In the genomic region with DNA sequence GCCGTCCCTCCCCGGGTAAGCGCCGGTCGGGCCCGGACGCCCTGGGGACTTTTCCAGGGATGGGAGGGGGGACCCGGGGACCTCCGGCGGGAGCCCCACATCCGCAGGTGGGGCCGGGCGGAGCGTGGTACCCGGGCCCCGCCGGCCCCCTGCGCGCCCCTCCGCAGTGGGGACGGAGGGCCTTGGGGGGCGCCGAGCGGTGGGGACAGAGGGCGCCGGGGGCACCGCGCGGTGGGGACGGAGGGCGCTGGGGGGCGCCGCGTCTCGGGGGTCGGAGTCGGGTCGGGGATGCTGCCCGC, we compare ENCODE assay signal across 9 cellular contexts. TPM values are rescaled to one million over a fixed set of nuclear protein-coding genes. Genes with fewer than 3 reads are reported as not detected.
DNase-seq lines count a peak whose midpoint lies in the region; ATAC-seq and TF ChIP-seq lines count a peak whose summit lies in the region.
"Had no signal": no experiment of that assay in that cellular context is flagged by ENCODE, and none has a peak within 500 bp of the region (broad histone marks: within the 10 kb centered on the region; RNA-seq: fewer than 3 reads in every experiment).

No MANE protein-coding gene starts in this region.

- H3K27me3 ChIP-seq in left lung (peaks cover 0 to 53% of the 10 kb centered on the region in 2 donors), uterus (no peaks in the 10 kb centered on the region)

- H3K27ac Mint-ChIP-seq in activated T-cell treated with anti-CD3 and anti-CD28 coated beads, Interleukin-2, amount 50 U/mL, for 72 hours, result no peak overlapping the region
- no peak overlapping the region for H3K27ac Mint-ChIP-seq in activated T-helper 17 cell treated with anti-CD3 and anti-CD28 coated beads, Interleukin-2, amount 50 U/mL, for 72 hours
- H3K27ac Mint-ChIP-seq: activated naive CD4-positive, alpha-beta T cell treated with anti-CD3 and anti-CD28 coated beads, Interleukin-2, amount 50 U/mL, for 24 hours had no signal

- TF ChIP-seq CTCF in left lung (IDR thresholded peaks at IDR 0.05) (no peak), uterus (IDR thresholded peaks at IDR 0.05) (peak in 1 of 4 experiments; percentile 3)

- peak overlapping the region; percentile 63 to 76 for H3K4me3 ChIP-seq in left lung
- H3K4me3 ChIP-seq in uterus, result peak overlapping the region; percentile 48 to 81

- H3K27me3 Mint-ChIP-seq in activated T-cell treated with anti-CD3 and anti-CD28 coated beads, Interleukin-2, amount 50 U/mL, for 72 hours (ENCODE audit: low read depth), result peaks cover 65% of the 10 kb centered on the region
- peaks cover 4% of the 10 kb centered on the region for H3K27me3 Mint-ChIP-seq in activated T-helper 17 cell treated with anti-CD3 and anti-CD28 coated beads, Interleukin-2, amount 50 U/mL, for 72 hours

- H3K36me3 Mint-ChIP-seq in activated T-cell treated with anti-CD3 and anti-CD28 coated beads, Interleukin-2, amount 50 U/mL, for 72 hours (ENCODE audit: insufficient read depth in 2 of 2), result peaks cover 0 to 2% of the 10 kb centered on the region in 2 donors
- peaks cover 10% of the 10 kb centered on the region for H3K36me3 Mint-ChIP-seq in activated T-helper 17 cell treated with anti-CD3 and anti-CD28 coated beads, Interleukin-2, amount 50 U/mL, for 72 hours (ENCODE audit: low read depth)
- H3K36me3 Mint-ChIP-seq: activated naive CD4-positive, alpha-beta T cell treated with anti-CD3 and anti-CD28 coated beads, Interleukin-2, amount 50 U/mL, for 24 hours had no signal

- intact Hi-C loops in left lung (cut with DNase I), result no loop called here
- intact Hi-C loops in uterus (cut with DNase I; ENCODE audit: low total_unique reads), result no loop called here

- TF ChIP-seq POLR2A in uterus (IDR thresholded peaks at IDR 0.05), result no peak

- DNase-seq in activated T-cell treated with anti-CD3 and anti-CD28 coated beads, Interleukin-2, amount 50 U/mL, for 72 hours, result no peak
- no peak for DNase-seq in activated T-cell treated with anti-CD3 and anti-CD28 coated beads, Interleukin-2, amount 50 U/mL, for 48 hours
- DNase-seq in left lung (no peak), uterus (no peak), NCI-H1048 (lab: John Stamatoyannopoulos, UW) (no peak), iPS-NIHi11 (ENCODE audit: low spot score) (no peak), EL (no peak)

- ATAC-seq in activated T-cell treated with anti-CD3 and anti-CD28 coated beads, Interleukin-2, amount 50 U/mL, for 72 hours (replicated peaks in 1 of 2), result peak; percentile 16 to 19
- no peak for ATAC-seq in activated T-helper 17 cell treated with anti-CD3 and anti-CD28 coated beads, Interleukin-2, amount 50 U/mL, for 72 hours (replicated peaks)
- ATAC-seq in left lung, result peak; percentile 21

- no peaks in the 10 kb centered on the region for H3K9me3 ChIP-seq in left lung
- no peaks in the 10 kb centered on the region for H3K9me3 ChIP-seq in uterus

- H3K4me3 Mint-ChIP-seq in activated T-cell treated with anti-CD3 and anti-CD28 coated beads, Interleukin-2, amount 50 U/mL, for 72 hours, result no peak overlapping the region
- H3K4me3 Mint-ChIP-seq in activated T-helper 17 cell treated with anti-CD3 and anti-CD28 coated beads, Interleukin-2, amount 50 U/mL, for 72 hours, result peak overlapping the region; percentile 75

- H3K4me1 ChIP-seq in left lung, result peaks cover 0 to 20% of the 10 kb centered on the region in 2 donors
- no peaks in the 10 kb centered on the region for H3K4me1 ChIP-seq in uterus

- H3K9me3 Mint-ChIP-seq in activated T-cell treated with anti-CD3 and anti-CD28 coated beads, Interleukin-2, amount 50 U/mL, for 72 hours, result no peaks in the 10 kb centered on the region
- H3K9me3 Mint-ChIP-seq in activated T-helper 17 cell treated with anti-CD3 and anti-CD28 coated beads, Interleukin-2, amount 50 U/mL, for 72 hours, result no peaks in the 10 kb centered on the region
- H3K9me3 Mint-ChIP-seq: activated naive CD4-positive, alpha-beta T cell treated with anti-CD3 and anti-CD28 coated beads, Interleukin-2, amount 50 U/mL, for 24 hours had no signal

- H3K4me1 Mint-ChIP-seq in activated T-cell treated with anti-CD3 and anti-CD28 coated beads, Interleukin-2, amount 50 U/mL, for 72 hours (ENCODE audit: low read depth), result peaks cover 28% of the 10 kb centered on the region
- peaks cover 13% of the 10 kb centered on the region for H3K4me1 Mint-ChIP-seq in activated T-helper 17 cell treated with anti-CD3 and anti-CD28 coated beads, Interleukin-2, amount 50 U/mL, for 72 hours

- no peaks in the 10 kb centered on the region for H3K36me3 ChIP-seq in left lung
- no peaks in the 10 kb centered on the region for H3K36me3 ChIP-seq in uterus

- H3K27ac ChIP-seq in left lung, result peak overlapping the region; percentile 81 to 83
- H3K27ac ChIP-seq in uterus, result peak overlapping the region; percentile 83 to 90

RNA-seq across cellular contexts. Expression of gene PLEKHG1, which starts 0.3 kb away (rescaled TPM):
- 10 to 100 TPM; 25.0 to 27.1 TPM for total RNA-seq in activated T-cell treated with anti-CD3 and anti-CD28 coated beads, Interleukin-2, amount 50 U/mL, for 72 hours
- 1 to 10 TPM; 2.5 to 7.8 TPM for total RNA-seq in activated T-helper 17 cell treated with anti-CD3 and anti-CD28 coated beads, Interleukin-2, amount 50 U/mL, for 72 hours
- total RNA-seq in left lung (10 to 100 TPM; 16.7 to 27.8 TPM), uterus (10 to 100 TPM in 3 of 4 donors, 1 to 10 TPM in 1; 7.2 to 50.3 (median 33.0) TPM)
